ENCODE assay signal across 35 cellular contexts in the genomic region with DNA sequence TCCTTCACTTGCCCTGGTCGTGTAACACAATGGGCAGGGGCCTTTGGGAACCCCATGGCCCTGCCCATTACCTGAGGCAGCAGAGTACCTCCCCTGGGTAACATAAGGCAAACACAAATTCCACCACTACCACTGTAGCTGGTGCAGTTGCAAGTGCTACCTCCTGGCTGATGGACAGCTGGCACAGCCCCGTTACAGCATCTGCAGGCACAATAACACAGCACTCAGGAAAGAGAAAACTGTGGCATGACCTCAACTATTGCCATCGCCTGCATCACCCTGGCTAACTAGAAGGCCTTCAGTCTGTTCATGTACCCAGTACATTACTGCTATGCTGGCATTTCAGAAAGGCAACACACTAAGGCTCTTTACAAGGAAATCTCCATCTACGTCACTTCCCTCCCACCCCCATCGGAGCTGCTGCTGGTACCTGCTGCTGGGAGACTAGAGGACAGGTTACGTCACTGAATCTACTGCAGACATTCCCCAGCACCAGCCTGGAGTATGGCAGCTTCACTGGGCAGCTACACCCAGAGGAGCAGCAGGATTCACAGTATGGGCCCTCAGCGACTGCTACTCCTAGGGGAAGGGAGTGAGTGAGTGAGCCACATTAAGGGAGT.
"Had no signal": no experiment of that assay in that cellular context is flagged by ENCODE, and none has a peak within 500 bp of the region (broad histone marks: within the 10 kb centered on the region; RNA-seq: fewer than 3 reads in every experiment).

No MANE protein-coding gene starts in this region.

- H3K4me1 ChIP-seq: body of pancreas, SJSA1 had no signal

- ATAC-seq: activated CD4-positive, alpha-beta T cell treated with anti-CD3 and anti-CD28 coated beads for 36 hours; activated CD4-positive, CD25-positive, alpha-beta regulatory T cell treated with anti-CD3 and anti-CD28 coated beads, Interleukin-2, amount 50 U/mL, for 24 hours; activated naive CD4-positive, alpha-beta T cell treated with anti-CD3 and anti-CD28 coated beads, Interleukin-2, amount 50 U/mL, for 72 hours; activated T-cell treated with anti-CD3 and anti-CD28 coated beads, Interleukin-2, amount 50 U/mL, for 4 hours; body of pancreas had no signal

- H2AFZ ChIP-seq: PC-9 had no signal

- H3K27ac Mint-ChIP-seq: activated CD4-positive, alpha-beta T cell treated with anti-CD3 and anti-CD28 coated beads for 36 hours; activated naive CD4-positive, alpha-beta T cell treated with anti-CD3 and anti-CD28 coated beads for 36 hours; activated naive CD4-positive, alpha-beta T cell treated with anti-CD3 and anti-CD28 coated beads, Interleukin-2, amount 50 U/mL, for 72 hours; activated T-helper 1 cell treated with anti-CD3 and anti-CD28 coated beads, Interleukin-12 subunit alpha, Interleukin-12 subunit beta, Interleukin-2, Interleukin-4 antibody, amounts not matched to agents 30 ng/mL and 10 ng/mL and 1 ng/mL, durations not matched to agents 14 hours and 24 hours and 36 hours; T-helper 1 cell treated with Interleukin-12 subunit alpha and Interleukin-12 subunit beta and Interleukin-4 antibody, amounts not matched to agents 30 μg/mL and 1 μg/mL, for 36 hours; T-helper 2 cell treated with Interferon-gamma antibody and Interleukin-4, amounts not matched to agents 5 μg/mL and 100 μg/mL, for 36 hours had no signal

- FAIRE-seq: astrocyte, bronchial epithelial cell, TTC549 had no signal

- H3K4me3 Mint-ChIP-seq: activated CD4-positive, alpha-beta T cell treated with anti-CD3 and anti-CD28 coated beads for 36 hours; activated CD4-positive, alpha-beta T cell treated with anti-CD3 and anti-CD28 coated beads, Interleukin-2, amount 10 ng/mL, durations not matched to agents 7 days and 5 days; activated naive CD4-positive, alpha-beta T cell treated with anti-CD3 and anti-CD28 coated beads for 36 hours; activated T-cell treated with anti-CD3 and anti-CD28 coated beads, Interleukin-2, amount 50 U/mL, for 4 hours; activated T-helper 1 cell treated with anti-CD3 and anti-CD28 coated beads, Interleukin-12 subunit alpha, Interleukin-12 subunit beta, Interleukin-2, Interleukin-4 antibody, amounts not matched to agents 30 ng/mL and 10 ng/mL and 1 ng/mL, durations not matched to agents 14 hours and 24 hours and 36 hours; T-helper 1 cell treated with Interleukin-12 subunit alpha and Interleukin-12 subunit beta and Interleukin-4 antibody, amounts not matched to agents 30 μg/mL and 1 μg/mL, for 36 hours; T-helper 2 cell treated with Interferon-gamma antibody and Interleukin-4, amounts not matched to agents 5 μg/mL and 100 μg/mL, for 36 hours had no signal

- H3K9me3 ChIP-seq: adrenal gland, body of pancreas, SJSA1 had no signal

- H3K9ac ChIP-seq: KMS-11, SK-N-SH had no signal

- H3K27ac ChIP-seq: adrenal gland, body of pancreas, KMS-11, PC-9, SJSA1 had no signal

- H3K4me3 ChIP-seq: adrenal gland, body of pancreas, PC-9, SJSA1 had no signal

- H3K27me3 ChIP-seq: adrenal gland, body of pancreas, SJSA1 had no signal

- DNase-seq: activated CD4-positive, alpha-beta T cell treated with anti-CD3 and anti-CD28 coated beads for 36 hours; activated CD4-positive, alpha-beta T cell treated with anti-CD3 and anti-CD28 coated beads, Interleukin-2, amount 10 ng/mL, durations not matched to agents 7 days and 5 days; activated CD4-positive, alpha-beta T cell treated with anti-CD3 and anti-CD28 coated beads, Interleukin-2, amount 50 U/mL, for 48 hours; activated CD8-positive, alpha-beta memory T cell treated with anti-CD3 and anti-CD28 coated beads, Interleukin-2, amount 50 U/mL, for 4 hours; activated gamma-delta T cell treated with Interleukin-2 at 50 U/mL for 16 hours; activated naive CD4-positive, alpha-beta T cell treated with anti-CD3 and anti-CD28 coated beads for 36 hours; activated T-cell treated with anti-CD3 and anti-CD28 coated beads for 4 hours; activated T-cell treated with anti-CD3 and anti-CD28 coated beads, Interleukin-2, amount 50 U/mL, for 4 hours; adrenal gland; body of pancreas; MM.1S; NCI-H1092 treated with DMSO at 0.1 percent for 48 hours; NCI-H1417; NCI-H146; NCI-H187; NCI-H2029 treated with DMSO at 0.1 percent for 48 hours; NCI-H2107; NCI-H2171; NCI-H510A; NCI-H526; NCI-H748 treated with DMSO at 0.1 percent for 48 hours; NK-92 treated with Interleukin-12 subunit alpha and Interleukin-12 subunit beta, amount 100 ng/mL, for 24 hours; PC-9; SHP77 treated with DMSO at 0.1 percent for 48 hours; SK-N-SH had no signal

- H3K4me2 ChIP-seq: KMS-11, PC-9, SK-N-SH had no signal

- H3K36me3 ChIP-seq: adrenal gland, SJSA1 had no signal

- H3K27me3 Mint-ChIP-seq: activated CD4-positive, alpha-beta T cell treated with anti-CD3 and anti-CD28 coated beads for 36 hours; activated CD4-positive, alpha-beta T cell treated with anti-CD3 and anti-CD28 coated beads, Interleukin-2, amount 10 ng/mL, durations not matched to agents 7 days and 5 days had no signal
